In the genomic region with DNA sequence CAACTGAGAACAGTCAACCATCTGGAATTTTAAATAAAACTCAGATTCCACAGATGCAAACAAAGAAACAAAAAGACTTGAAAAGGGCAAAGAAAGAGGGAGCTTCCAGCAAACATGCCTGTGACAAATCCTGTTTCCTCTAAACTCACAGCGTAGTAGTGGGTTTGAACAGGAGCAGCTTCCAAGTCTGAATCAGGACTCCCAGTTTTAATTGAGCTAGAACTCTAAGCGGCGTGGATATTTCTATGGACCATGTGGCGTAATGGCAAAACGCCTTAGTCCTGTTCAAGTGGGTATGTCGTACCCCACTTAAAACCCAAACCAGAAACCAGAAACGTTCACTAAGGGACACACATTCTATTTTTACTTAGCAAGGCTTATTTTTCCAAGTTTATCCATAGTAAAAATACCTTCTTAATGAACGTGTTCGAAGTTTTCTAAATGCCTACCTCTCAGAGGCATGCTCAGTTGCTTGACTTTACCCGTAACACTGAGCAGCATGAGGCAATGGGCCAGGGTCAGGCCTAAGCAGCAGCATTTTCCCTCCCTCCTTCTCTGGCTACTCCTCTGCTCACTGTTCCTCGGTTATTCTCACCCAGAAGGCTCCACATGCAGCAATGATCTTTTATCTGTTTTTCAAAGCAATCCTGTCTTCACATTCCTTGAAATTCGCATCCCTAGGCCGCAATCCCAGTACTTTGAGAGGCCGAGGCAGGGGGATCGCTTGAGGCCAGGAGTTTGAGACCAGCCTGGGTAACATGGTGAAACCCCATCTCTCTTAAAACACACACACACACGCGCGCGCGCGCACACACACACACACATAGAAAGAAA, we compare ENCODE assay signal across 8 cellular contexts.
DNase-seq lines count a peak whose midpoint lies in the region; ATAC-seq and TF ChIP-seq lines count a peak whose summit lies in the region.

No MANE protein-coding gene starts in this region.

- H3K27me3 Mint-ChIP-seq in endothelial cell (ENCODE audit: unreplicated experiment) (no peaks in the 10 kb centered on the region), nephron progenitor cell (ENCODE audit: low read depth, poor library complexity) (peaks cover 3% of the 10 kb centered on the region)

- H3K4me1 Mint-ChIP-seq in endothelial cell (ENCODE audit: unreplicated experiment) = peaks cover 46% of the 10 kb centered on the region
- H3K4me1 Mint-ChIP-seq in nephron progenitor cell = peaks cover 62% of the 10 kb centered on the region

- H3K27ac Mint-ChIP-seq in endothelial cell (ENCODE audit: unreplicated experiment) (peak overlapping the region; percentile 85), nephron progenitor cell (peak overlapping the region; percentile 88)

- H3K4me3 Mint-ChIP-seq in endothelial cell (ENCODE audit: unreplicated experiment) = peak overlapping the region; percentile 25
- no peak overlapping the region for H3K4me3 Mint-ChIP-seq in nephron progenitor cell

- no peaks in the 10 kb centered on the region for H3K9me3 Mint-ChIP-seq in endothelial cell (ENCODE audit: unreplicated experiment)
- H3K9me3 Mint-ChIP-seq in nephron progenitor cell = no peaks in the 10 kb centered on the region

- intact Hi-C loops in posterior cingulate gyrus (cut with DNase I) (loop anchor here (10.0 kb wide), 1 partner anchor 80 kb away; the partner anchor contains the start of gene FNBP1), left colon (cut with DNase I, micrococcal nuclease) (loop anchor here in 1 of 2 donors (10.0 kb wide), 1 partner anchor 80 kb away; the partner anchor contains the start of gene FNBP1)

- DNase-seq in AG09319 (ENCODE audit: extremely low read depth, low read depth) = peak; percentile 81
- DNase-seq in NCI-H460 (ENCODE audit: extremely low read depth, low read depth) = peak; percentile 40
- DNase-seq in endothelial cell (ENCODE audit: low spot score) = no peak
- no peak for DNase-seq in nephron progenitor cell
- DNase-seq in NOMO-1 (lab: John Stamatoyannopoulos, UW; ENCODE audit: unreplicated experiment in 2 of 2) = no peak
- DNase-seq in Kasumi-1 (lab: John Stamatoyannopoulos, UW) = no peak
- no peak for DNase-seq in posterior cingulate gyrus
- no peak for DNase-seq in left colon

- H3K36me3 Mint-ChIP-seq in endothelial cell (ENCODE audit: low read depth, unreplicated experiment) (peaks cover 38% of the 10 kb centered on the region), nephron progenitor cell (ENCODE audit: low read depth) (peaks cover 37% of the 10 kb centered on the region)

- TF ChIP-seq CTCF in AG09319 (IDR thresholded peaks at IDR 0.05; ENCODE audit: low read depth, low read length) (no peak), endothelial cell (IDR thresholded peaks at IDR 0.05; ENCODE audit: unreplicated experiment) (no peak), nephron progenitor cell (IDR thresholded peaks at IDR 0.05) (no peak)

- ATAC-seq in left colon = no peak

Comparison
In these comparisons a context has a peak if more than half of its experiments do, and no peak if none do; other contexts are left out.
1. DNase-seq: peak in AG09319 (single experiment) and NCI-H460 (single experiment); none in endothelial cell (single experiment), nephron progenitor cell (single experiment), NOMO-1 (0 of 2), Kasumi-1 (0 of 2), posterior cingulate gyrus (0 of 10) and left colon (0 of 2).